In genomic region chr3:42290966-42291714, GRCh38 we compare ENCODE assay signal across 22 cellular contexts. TPM values are rescaled to one million over a fixed set of nuclear protein-coding genes. Genes with fewer than 3 reads are reported as not detected.
A peak's percentile ranks its signal among the peaks of the same experiment; 100 is the strongest.
DNase-seq lines count a peak whose midpoint lies in the region; ATAC-seq lines count a peak whose summit lies in the region.
"Had no signal": no experiment of that assay in that cellular context is flagged by ENCODE, and none has a peak within 500 bp of the region (broad histone marks: within the 10 kb centered on the region; RNA-seq: fewer than 3 reads in every experiment).

No MANE protein-coding gene starts in this region.

- H3K4me3 Mint-ChIP-seq in activated T-cell treated with anti-CD3 and anti-CD28 coated beads, Interleukin-2, amount 50 U/mL, for 4 hours = no peak overlapping the region
- no peak overlapping the region for H3K4me3 Mint-ChIP-seq in stimulated activated naive CD8-positive, alpha-beta T cell treated with anti-CD3 and anti-CD28 coated beads, Interleukin-15, amount 100 ng/mL, for 72 hours
- H3K4me3 Mint-ChIP-seq: activated CD4-positive, alpha-beta T cell treated with anti-CD3 and anti-CD28 coated beads, Interleukin-2, amount 10 ng/mL, durations not matched to agents 7 days and 5 days; CD4-positive, CD25-positive, alpha-beta regulatory T cell had no signal

- peak; percentile 51 to 52 for ATAC-seq in activated T-cell treated with anti-CD3 and anti-CD28 coated beads, Interleukin-2, amount 50 U/mL, for 4 hours
- ATAC-seq in GM21528 (IDR thresholded peaks at IDR 0.05; ENCODE audit: low FRiP score, unreplicated experiment) (peak; percentile 60), HG03159 (IDR thresholded peaks at IDR 0.05; ENCODE audit: unreplicated experiment) (peak; percentile 58), GM18909 (IDR thresholded peaks at IDR 0.05; ENCODE audit: poor library complexity, unreplicated experiment) (no peak)
- ATAC-seq in stimulated activated naive CD8-positive, alpha-beta T cell treated with anti-CD3 and anti-CD28 coated beads, Interleukin-15, amount 100 ng/mL, for 72 hours = peak; percentile 71
- ATAC-seq: left ventricle myocardium superior, SK-N-SH treated with all-trans-retinoic acid at 6 μM for 48 hours had no signal

- H3K9me3 Mint-ChIP-seq in activated T-cell treated with anti-CD3 and anti-CD28 coated beads, Interleukin-2, amount 50 U/mL, for 4 hours = no peaks in the 10 kb centered on the region
- H3K9me3 Mint-ChIP-seq in stimulated activated naive CD8-positive, alpha-beta T cell treated with anti-CD3 and anti-CD28 coated beads, Interleukin-15, amount 100 ng/mL, for 72 hours = peaks cover 5 to 13% of the 10 kb centered on the region in 2 donors

- DNase-seq in activated T-cell treated with anti-CD3 and anti-CD28 coated beads, Interleukin-2, amount 50 U/mL, for 4 hours = no peak
- DNase-seq in activated T-cell treated with anti-CD3 and anti-CD28 coated beads for 4 hours (no peak), NCI-H82 (lab: John Stamatoyannopoulos, UW) (no peak), D341Med (ENCODE audit: low spot score) (no peak)
- no peak for DNase-seq in stimulated activated naive CD8-positive, alpha-beta T cell treated with anti-CD3 and anti-CD28 coated beads, Interleukin-15, amount 100 ng/mL, for 72 hours
- DNase-seq: activated CD4-positive, alpha-beta T cell treated with anti-CD3 and anti-CD28 coated beads, Interleukin-2, amount 10 ng/mL, durations not matched to agents 7 days and 5 days; activated T-cell treated with anti-CD3 and anti-CD28 coated beads, Interleukin-2, amount 50 U/mL, for 48 hours; DMS79 treated with DMSO at 0.1 percent for 48 hours; dorsolateral prefrontal cortex; Karpas-422; left ventricle myocardium superior; NCI-H1105; NCI-H748 treated with DMSO at 0.1 percent for 48 hours; nucleus accumbens; stomach; upper lobe of left lung had no signal

- peaks cover 15% of the 10 kb centered on the region for H3K27me3 Mint-ChIP-seq in activated T-cell treated with anti-CD3 and anti-CD28 coated beads, Interleukin-2, amount 50 U/mL, for 4 hours (ENCODE audit: low read depth)
- peaks cover 10% of the 10 kb centered on the region for H3K27me3 Mint-ChIP-seq in stimulated activated naive CD8-positive, alpha-beta T cell treated with anti-CD3 and anti-CD28 coated beads, Interleukin-15, amount 100 ng/mL, for 72 hours
- H3K27me3 Mint-ChIP-seq: activated CD4-positive, alpha-beta T cell treated with anti-CD3 and anti-CD28 coated beads, Interleukin-2, amount 10 ng/mL, durations not matched to agents 7 days and 5 days; CD4-positive, CD25-positive, alpha-beta regulatory T cell had no signal

- H3K36me3 Mint-ChIP-seq in activated T-cell treated with anti-CD3 and anti-CD28 coated beads, Interleukin-2, amount 50 U/mL, for 4 hours (ENCODE audit: insufficient read depth) = no peaks in the 10 kb centered on the region
- H3K36me3 Mint-ChIP-seq: CD4-positive, CD25-positive, alpha-beta regulatory T cell had no signal

- H3K4me1 Mint-ChIP-seq in activated T-cell treated with anti-CD3 and anti-CD28 coated beads, Interleukin-2, amount 50 U/mL, for 4 hours (ENCODE audit: low read depth) = peaks cover 10% of the 10 kb centered on the region
- peaks cover 12% of the 10 kb centered on the region for H3K4me1 Mint-ChIP-seq in stimulated activated naive CD8-positive, alpha-beta T cell treated with anti-CD3 and anti-CD28 coated beads, Interleukin-15, amount 100 ng/mL, for 72 hours

- H3K27ac Mint-ChIP-seq in stimulated activated naive CD8-positive, alpha-beta T cell treated with anti-CD3 and anti-CD28 coated beads, Interleukin-15, amount 100 ng/mL, for 72 hours = no peak overlapping the region
- H3K27ac Mint-ChIP-seq: activated CD4-positive, alpha-beta T cell treated with anti-CD3 and anti-CD28 coated beads, Interleukin-2, amount 10 ng/mL, durations not matched to agents 7 days and 5 days had no signal

RNA-seq across cellular contexts. Expression of gene CCK, which starts 25.2 kb away (rescaled TPM):
- not detected for total RNA-seq in activated T-cell treated with anti-CD3 and anti-CD28 coated beads, Interleukin-2, amount 50 U/mL, for 4 hours
- total RNA-seq: activated CD4-positive, alpha-beta T cell treated with anti-CD3 and anti-CD28 coated beads, Interleukin-2, amount 10 ng/mL, durations not matched to agents 7 days and 5 days; CD4-positive, CD25-positive, alpha-beta regulatory T cell; left ventricle myocardium superior; right atrium auricular region had no signal
